12 cellular contexts compared by ENCODE assay signal in genomic region chr17:29614345-29615047, GRCh38. TPM values are rescaled to one million over a fixed set of nuclear protein-coding genes. Genes with fewer than 3 reads are reported as not detected.
A peak's percentile ranks its signal among the peaks of the same experiment; 100 is the strongest.
DNase-seq lines count a peak whose midpoint lies in the region; ATAC-seq, FAIRE-seq and TF ChIP-seq lines count a peak whose summit lies in the region.
"Had no signal": no experiment of that assay in that cellular context is flagged by ENCODE, and none has a peak within 500 bp of the region (broad histone marks: within the 10 kb centered on the region; RNA-seq: fewer than 3 reads in every experiment).

No MANE protein-coding gene starts in this region.

- FAIRE-seq in HepG2 (lab: Jason Lieb, UNC) = no peak
- FAIRE-seq: kidney had no signal

- peaks cover 0 to 55% of the 10 kb centered on the region in 2 experiments; a peak in 3 of 5 replicates for H3K27me3 ChIP-seq in HepG2 (ENCODE audit: control insufficient read depth in 1 of 2, insufficient read depth in 2 of 2, low read length in 2 of 2)
- H3K27me3 ChIP-seq in stomach = peaks cover 0 to 66% (median 22%) of the 10 kb centered on the region in 3 donors

- H3K4me3 Mint-ChIP-seq in activated naive CD4-positive, alpha-beta T cell treated with anti-CD3 and anti-CD28 coated beads for 36 hours = peak overlapping the region; percentile 81
- peak overlapping the region; percentile 82 for H3K4me3 Mint-ChIP-seq in activated naive CD8-positive, alpha-beta T cell treated with anti-CD3 and anti-CD28 coated beads, Interleukin-2, amount 10 ng/mL, durations not matched to agents 7 days and 5 days

- no peak for TF ChIP-seq EP300 in HepG2 (IDR thresholded peaks at IDR 0.05; ENCODE audit: low read depth in 2 of 2, low read length in 2 of 2)
- no peak for TF ChIP-seq EP300 in HepG2 (CRISPR knock-in tag; IDR thresholded peaks at IDR 0.05; ENCODE audit: borderline replicate concordance)
- no peak for TF ChIP-seq EP300 in stomach (IDR thresholded peaks at IDR 0.05)

- intact Hi-C loops in activated naive CD4-positive, alpha-beta T cell treated with anti-CD3 and anti-CD28 coated beads for 36 hours (cut with micrococcal nuclease) = loop anchor here (1.0 to 5.0 kb wide), 5 partner anchors 10 to 467 kb away; partner anchors contain the start of genes ABHD15 and TAOK1
- intact Hi-C loops in HepG2 (cut with micrococcal nuclease; ENCODE audit: unreplicated experiment) (no loop called here), stomach (cut with DNase I; ENCODE audit: low total_unique reads) (no loop called here)

- H3K9ac ChIP-seq in HepG2 (ENCODE audit: insufficient read depth, low read depth, low read length) = no peak overlapping the region

- H3K4me2 ChIP-seq in HepG2 (ENCODE audit: low read depth, low read length) = peak overlapping the region; percentile 97

- H2AFZ ChIP-seq in HepG2 (ENCODE audit: low read length) = no peak overlapping the region

- in situ Hi-C loops in HepG2 (cut with HindIII; ENCODE audit: extremely low pct_ligation_motif_present, low pct_unique_long_range_greater_than_20kb) = loop anchor here (5.0 kb wide), 1 partner anchor 32 kb away; no protein-coding TSS in a partner anchor

- no peak for TF ChIP-seq CTCF in HepG2 (CRISPR knock-in tag; IDR thresholded peaks at IDR 0.05)
- no peak for TF ChIP-seq CTCF in stomach (IDR thresholded peaks at IDR 0.05)

- CTCF ChIA-PET in activated naive CD4-positive, alpha-beta T cell treated with anti-CD3 and anti-CD28 coated beads for 36 hours (lab: Charles Lee) = interaction anchor here (0.8 to 8.6 kb wide), 14 partner anchors 9 to 316 kb away, joined by 3 to 91 read pairs (median 6); partner anchors contain the start of genes ABHD15, ANKRD13B and SSH2
- CTCF ChIA-PET in HepG2 (lab: Yijun Ruan, JAX; ENCODE audit: low intra/inter-chr PET ratio, low total read pairs) = interaction anchor here (2.3 kb wide), 1 partner anchor 35 kb away, joined by 13 read pairs; no protein-coding TSS in a partner anchor

- H3K27ac ChIP-seq in HepG2 (ENCODE audit: extremely low read length, insufficient read depth, low read length) (no peak overlapping the region), temporal lobe (ENCODE audit: low read depth, low read length) (peak overlapping the region; percentile 93), stomach (no peak overlapping the region)
- H3K27ac ChIP-seq: epithelial cell of prostate had no signal

- no peaks in the 10 kb centered on the region for H4K20me1 ChIP-seq in HepG2 (ENCODE audit: insufficient read depth, low read length)

- peaks cover 9% of the 10 kb centered on the region for H3K27me3 Mint-ChIP-seq in activated naive CD4-positive, alpha-beta T cell treated with anti-CD3 and anti-CD28 coated beads for 36 hours (ENCODE audit: low read depth)
- H3K27me3 Mint-ChIP-seq in activated naive CD8-positive, alpha-beta T cell treated with anti-CD3 and anti-CD28 coated beads, Interleukin-2, amount 10 ng/mL, durations not matched to agents 7 days and 5 days = peaks cover 4% of the 10 kb centered on the region

- H3K36me3 ChIP-seq in HepG2 (replicated peaks in 1 of 2; ENCODE audit: control insufficient read depth in 1 of 2, insufficient read depth in 2 of 2, low read length in 2 of 2) = no peaks in the 10 kb centered on the region
- no peaks in the 10 kb centered on the region for H3K36me3 ChIP-seq in stomach

- H3K9me3 Mint-ChIP-seq in activated naive CD4-positive, alpha-beta T cell treated with anti-CD3 and anti-CD28 coated beads for 36 hours = no peaks in the 10 kb centered on the region
- no peaks in the 10 kb centered on the region for H3K9me3 Mint-ChIP-seq in activated naive CD8-positive, alpha-beta T cell treated with anti-CD3 and anti-CD28 coated beads, Interleukin-2, amount 10 ng/mL, durations not matched to agents 7 days and 5 days

- H3K4me1 ChIP-seq in HepG2 (ENCODE audit: insufficient read depth, low read length) (peaks cover 51% of the 10 kb centered on the region), stomach (peaks cover 53 to 70% (median 59%) of the 10 kb centered on the region in 4 donors)

- no peak for ATAC-seq in activated naive CD8-positive, alpha-beta T cell treated with anti-CD3 and anti-CD28 coated beads, Interleukin-2, amount 10 ng/mL, durations not matched to agents 7 days and 5 days (ENCODE audit: low read depth)
- ATAC-seq in HepG2 (no peak), GM18867 (IDR thresholded peaks at IDR 0.05; ENCODE audit: unreplicated experiment) (no peak)

- no TSS peak for BruUV-seq in HepG2 (replicated peaks; lab: Mats Ljungman, UMichigan)

- H3K27ac Mint-ChIP-seq in activated naive CD4-positive, alpha-beta T cell treated with anti-CD3 and anti-CD28 coated beads for 36 hours = no peak overlapping the region
- H3K27ac Mint-ChIP-seq in activated naive CD8-positive, alpha-beta T cell treated with anti-CD3 and anti-CD28 coated beads, Interleukin-2, amount 10 ng/mL, durations not matched to agents 7 days and 5 days = peak overlapping the region; percentile 94

- no peaks in the 10 kb centered on the region for H3K79me2 ChIP-seq in HepG2 (ENCODE audit: insufficient read depth, low read length)

- 28% methylated on average over 13 of the region's 16 CpGs for WGBS in HepG2 (ENCODE audit: low lambda C conversion rate)
- 46 to 66% (median 53%) methylated on average over 16 of the region's 16 CpGs for WGBS in stomach, 5 donors

- TF ChIP-seq RAD21 in HepG2 (CRISPR knock-in tag; IDR thresholded peaks at IDR 0.05) = no peak

- no peak for DNase-seq in activated naive CD4-positive, alpha-beta T cell treated with anti-CD3 and anti-CD28 coated beads for 36 hours
- DNase-seq in activated naive CD4-positive, alpha-beta T cell treated with anti-CD3 and anti-CD28 coated beads, Interleukin-2, amount 50 U/mL, for 16 hours = no peak
- DNase-seq in activated naive CD8-positive, alpha-beta T cell treated with anti-CD3 and anti-CD28 coated beads, Interleukin-2, amount 10 ng/mL, durations not matched to agents 7 days and 5 days = no peak
- DNase-seq in HepG2 (ENCODE audit: low spot score) (no peak), stomach (no peak)
- DNase-seq in stimulated activated CD4-positive, alpha-beta T cell treated with anti-CD3 and anti-CD28 coated beads, Interleukin-15, amount 100 ng/mL, for 24 hours = no peak
- DNase-seq: IMR-90, NCI-H345 had no signal

- POLR2A ChIA-PET in activated naive CD8-positive, alpha-beta T cell treated with anti-CD3 and anti-CD28 coated beads, Interleukin-2, amount 10 ng/mL, durations not matched to agents 7 days and 5 days (lab: Charles Lee) = interaction anchor here (0.7 to 4.2 kb wide), 11 partner anchors 9 to 320 kb away, joined by 3 to 55 read pairs (median 5); partner anchors contain the start of genes ABHD15, CORO6, SSH2 and TP53I13
- POLR2A ChIA-PET in HepG2 (lab: Yijun Ruan, JAX) = interaction anchor here (1.0 to 1.5 kb wide), 5 partner anchors 14 to 146 kb away, joined by 3 to 9 read pairs (median 4); partner anchors contain the start of genes ABHD15 and ANKRD13B

- H3K9me3 ChIP-seq in HepG2 (ENCODE audit: low read length) (no peaks in the 10 kb centered on the region), stomach (no peaks in the 10 kb centered on the region)

- no peaks in the 10 kb centered on the region for H3K36me3 Mint-ChIP-seq in activated naive CD4-positive, alpha-beta T cell treated with anti-CD3 and anti-CD28 coated beads for 36 hours (ENCODE audit: low read depth)
- no peaks in the 10 kb centered on the region for H3K36me3 Mint-ChIP-seq in activated naive CD8-positive, alpha-beta T cell treated with anti-CD3 and anti-CD28 coated beads, Interleukin-2, amount 10 ng/mL, durations not matched to agents 7 days and 5 days

- H3K4me3 ChIP-seq in HepG2 (replicated peaks in 1 of 3; ENCODE audit: insufficient read depth in 1 of 3, low read depth in 2 of 3, low read length in 3 of 3) (peak overlapping the region in 2 of 3 experiments; percentile 31 to 75; a peak in 3 of 6 replicates), stomach (peak overlapping the region in 1 of 4 donors; percentile 58)

- TF ChIP-seq POLR2A in HepG2 (IDR thresholded peaks at IDR 0.05; ENCODE audit: insufficient read depth in 1 of 2, low read depth in 2 of 2, low read length in 2 of 2) = no peak
- no peak for TF ChIP-seq POLR2A in stomach (IDR thresholded peaks at IDR 0.05)

- peaks cover 40% of the 10 kb centered on the region for H3K4me1 Mint-ChIP-seq in activated naive CD4-positive, alpha-beta T cell treated with anti-CD3 and anti-CD28 coated beads for 36 hours (ENCODE audit: low read depth)
- peaks cover 25% of the 10 kb centered on the region for H3K4me1 Mint-ChIP-seq in activated naive CD8-positive, alpha-beta T cell treated with anti-CD3 and anti-CD28 coated beads, Interleukin-2, amount 10 ng/mL, durations not matched to agents 7 days and 5 days

RNA-seq across cellular contexts. Expression of gene CORO6, which starts 8.2 kb away (rescaled TPM):
- 10 to 100 TPM; 24.8 to 27.3 TPM for total RNA-seq in activated naive CD4-positive, alpha-beta T cell treated with anti-CD3 and anti-CD28 coated beads for 36 hours
- 1 to 10 TPM; 8.2 to 9.0 TPM for total RNA-seq in activated naive CD8-positive, alpha-beta T cell treated with anti-CD3 and anti-CD28 coated beads, Interleukin-2, amount 10 ng/mL, durations not matched to agents 7 days and 5 days
- total RNA-seq in HepG2 (2016; rRNA removed; fragmentation: Illumina TruSeq; extraction: Trizol) (0.42 TPM in 1 of 2 replicates, not detected in the other), temporal lobe (0.98 TPM), stomach (10 to 100 TPM in 4 of 5 donors, 1 to 10 TPM in 1; 6.4 to 53.1 (median 20.6) TPM)
- 0.10 TPM in 1 of 2 replicates, not detected in the other for total RNA-seq in HepG2 (2016; cell fraction: cytosol; rRNA removed; fragmentation: Illumina TruSeq; extraction: Trizol; ENCODE audit: low read depth)
- total RNA-seq in HepG2 (2016; cell fraction: insoluble cytoplasmic fraction; rRNA removed; fragmentation: Illumina TruSeq; extraction: Trizol) = 0.15 and 0.39 TPM in 2 replicates
- 0.14 TPM in 1 of 2 replicates, not detected in the other for total RNA-seq in HepG2 (2016; cell fraction: membrane; rRNA removed; fragmentation: Illumina TruSeq; extraction: Trizol)
- total RNA-seq in HepG2 (2016; cell fraction: nucleus; rRNA removed; fragmentation: Illumina TruSeq; extraction: Trizol) = 0.38 and 0.71 TPM in 2 replicates
- polyA plus RNA-seq in HepG2 (2011; rRNA removed) (0.82 and 1.2 TPM in 2 replicates), stomach (10 to 100 TPM in 1 of 3 donors, 1 to 10 TPM in 2; 1.1 to 17.5 (median 1.4) TPM)
- polyA plus RNA-seq in HepG2 (2011; cell fraction: cytosol; rRNA removed) = 0.20 and 0.22 TPM in 2 replicates
- polyA plus RNA-seq in HepG2 (2011; cell fraction: nucleus; rRNA removed) = 10.2 and 12.8 TPM in 2 replicates
- 0.16 and 0.25 TPM in 2 replicates for polyA plus RNA-seq in HepG2 (2012)
- polyA plus RNA-seq in HepG2 (2016; cell fraction: cytosol; fragmentation: Illumina TruSeq; extraction: Trizol; ENCODE audit: low read depth) = 0.12 TPM in 1 of 2 replicates, not detected in the other
- polyA plus RNA-seq in HepG2 (2016; cell fraction: insoluble cytoplasmic fraction; fragmentation: Illumina TruSeq; extraction: Trizol; ENCODE audit: low read depth) = 0.20 TPM in 1 of 2 replicates, not detected in the other
- not detected in 2 replicates for polyA plus RNA-seq in HepG2 (2016; cell fraction: membrane; fragmentation: Illumina TruSeq; extraction: Trizol; ENCODE audit: low read depth)
- polyA plus RNA-seq in HepG2 (2016; cell fraction: nucleus; fragmentation: Illumina TruSeq; extraction: Trizol; ENCODE audit: insufficient read depth, low read depth) = 0.96 and 2.4 TPM in 2 replicates
- 4.6 TPM in 1 of 2 replicates, not detected in the other for polyA minus RNA-seq in HepG2 (2011; rRNA and poly(A)+ RNA removed; ENCODE audit: low replicate concordance)
- polyA minus RNA-seq in HepG2 (2011; cell fraction: cytosol; rRNA and poly(A)+ RNA removed) = not detected in 2 replicates
- 0.50 and 0.52 TPM in 2 replicates for polyA minus RNA-seq in HepG2 (2011; cell fraction: nucleus; rRNA and poly(A)+ RNA removed)

RNA-seq across cellular contexts. Expression of gene ANKRD13B, which starts 21.6 kb away (rescaled TPM):
- total RNA-seq in activated naive CD4-positive, alpha-beta T cell treated with anti-CD3 and anti-CD28 coated beads for 36 hours = 10 to 100 TPM; 14.1 to 14.6 TPM
- 1 to 10 TPM; 6.0 to 7.9 TPM for total RNA-seq in activated naive CD8-positive, alpha-beta T cell treated with anti-CD3 and anti-CD28 coated beads, Interleukin-2, amount 10 ng/mL, durations not matched to agents 7 days and 5 days
- total RNA-seq in HepG2 (2016; rRNA removed; fragmentation: Illumina TruSeq; extraction: Trizol) = 1.6 and 1.7 TPM in 2 replicates
- 0.71 and 0.79 TPM in 2 replicates for total RNA-seq in HepG2 (2016; cell fraction: cytosol; rRNA removed; fragmentation: Illumina TruSeq; extraction: Trizol; ENCODE audit: low read depth)
- 0.76 and 1.6 TPM in 2 replicates for total RNA-seq in HepG2 (2016; cell fraction: insoluble cytoplasmic fraction; rRNA removed; fragmentation: Illumina TruSeq; extraction: Trizol)
- total RNA-seq in HepG2 (2016; cell fraction: membrane; rRNA removed; fragmentation: Illumina TruSeq; extraction: Trizol) = 1.5 and 1.9 TPM in 2 replicates
- total RNA-seq in HepG2 (2016; cell fraction: nucleus; rRNA removed; fragmentation: Illumina TruSeq; extraction: Trizol) = 2.0 and 2.4 TPM in 2 replicates
- 1.8 and 2.2 TPM in 2 replicates for polyA plus RNA-seq in HepG2 (2011; rRNA removed)
- polyA plus RNA-seq in HepG2 (2011; cell fraction: cytosol; rRNA removed) = 0.83 and 1.4 TPM in 2 replicates
- polyA plus RNA-seq in HepG2 (2011; cell fraction: nucleus; rRNA removed) = 9.9 and 14.7 TPM in 2 replicates
- polyA plus RNA-seq in HepG2 (2012) = 1.2 and 2.1 TPM in 2 replicates
- polyA plus RNA-seq in HepG2 (2016; cell fraction: cytosol; fragmentation: Illumina TruSeq; extraction: Trizol; ENCODE audit: low read depth) = 0.67 and 0.84 TPM in 2 replicates
- polyA plus RNA-seq in HepG2 (2016; cell fraction: insoluble cytoplasmic fraction; fragmentation: Illumina TruSeq; extraction: Trizol; ENCODE audit: low read depth) = 1.7 and 2.2 TPM in 2 replicates
- polyA plus RNA-seq in HepG2 (2016; cell fraction: membrane; fragmentation: Illumina TruSeq; extraction: Trizol; ENCODE audit: low read depth) = 1.7 and 1.9 TPM in 2 replicates
- 6.1 and 8.4 TPM in 2 replicates for polyA plus RNA-seq in HepG2 (2016; cell fraction: nucleus; fragmentation: Illumina TruSeq; extraction: Trizol; ENCODE audit: insufficient read depth, low read depth)
- 3.0 and 21.2 TPM in 2 replicates for polyA minus RNA-seq in HepG2 (2011; rRNA and poly(A)+ RNA removed; ENCODE audit: low replicate concordance)
- polyA minus RNA-seq in HepG2 (2011; cell fraction: cytosol; rRNA and poly(A)+ RNA removed) = 1.5 and 1.8 TPM in 2 replicates
- 0.75 and 1.8 TPM in 2 replicates for polyA minus RNA-seq in HepG2 (2011; cell fraction: nucleus; rRNA and poly(A)+ RNA removed)
- 23.1 TPM for total RNA-seq in temporal lobe
- total RNA-seq in stomach = 10 to 100 TPM in 1 of 5 donors, 1 to 10 TPM in 3, not detected in 1; 1.8 to 12.3 (median 5.6) TPM
- polyA plus RNA-seq in stomach = 1 to 10 TPM; 2.6 to 4.2 (median 2.9) TPM

RNA-seq across cellular contexts. Expression of gene GIT1, which starts 25.0 kb away (rescaled TPM):
- total RNA-seq in activated naive CD4-positive, alpha-beta T cell treated with anti-CD3 and anti-CD28 coated beads for 36 hours = 10 to 100 TPM; 35.5 to 37.5 TPM
- total RNA-seq in activated naive CD8-positive, alpha-beta T cell treated with anti-CD3 and anti-CD28 coated beads, Interleukin-2, amount 10 ng/mL, durations not matched to agents 7 days and 5 days = 10 to 100 TPM; 73.3 to 73.4 TPM
- 12.9 and 14.2 TPM in 2 replicates for total RNA-seq in HepG2 (2016; rRNA removed; fragmentation: Illumina TruSeq; extraction: Trizol)
- 6.7 and 9.1 TPM in 2 replicates for total RNA-seq in HepG2 (2016; cell fraction: cytosol; rRNA removed; fragmentation: Illumina TruSeq; extraction: Trizol; ENCODE audit: low read depth)
- 11.3 and 13.5 TPM in 2 replicates for total RNA-seq in HepG2 (2016; cell fraction: insoluble cytoplasmic fraction; rRNA removed; fragmentation: Illumina TruSeq; extraction: Trizol)
- 23.5 and 27.1 TPM in 2 replicates for total RNA-seq in HepG2 (2016; cell fraction: membrane; rRNA removed; fragmentation: Illumina TruSeq; extraction: Trizol)
- 11.7 and 17.3 TPM in 2 replicates for total RNA-seq in HepG2 (2016; cell fraction: nucleus; rRNA removed; fragmentation: Illumina TruSeq; extraction: Trizol)
- polyA plus RNA-seq in HepG2 (2011; rRNA removed) = 30.8 and 31.5 TPM in 2 replicates
- 17.1 and 24.2 TPM in 2 replicates for polyA plus RNA-seq in HepG2 (2011; cell fraction: cytosol; rRNA removed)
- 56.8 and 69.2 TPM in 2 replicates for polyA plus RNA-seq in HepG2 (2011; cell fraction: nucleus; rRNA removed)
- 15.9 and 22.4 TPM in 2 replicates for polyA plus RNA-seq in HepG2 (2012)
- polyA plus RNA-seq in HepG2 (2016; cell fraction: cytosol; fragmentation: Illumina TruSeq; extraction: Trizol; ENCODE audit: low read depth) = 12.0 and 13.0 TPM in 2 replicates
- polyA plus RNA-seq in HepG2 (2016; cell fraction: insoluble cytoplasmic fraction; fragmentation: Illumina TruSeq; extraction: Trizol; ENCODE audit: low read depth) = 17.0 and 22.9 TPM in 2 replicates
- 26.3 and 34.9 TPM in 2 replicates for polyA plus RNA-seq in HepG2 (2016; cell fraction: membrane; fragmentation: Illumina TruSeq; extraction: Trizol; ENCODE audit: low read depth)
- polyA plus RNA-seq in HepG2 (2016; cell fraction: nucleus; fragmentation: Illumina TruSeq; extraction: Trizol; ENCODE audit: insufficient read depth, low read depth) = 31.9 and 33.9 TPM in 2 replicates
- 51.4 and 110 TPM in 2 replicates for polyA minus RNA-seq in HepG2 (2011; rRNA and poly(A)+ RNA removed; ENCODE audit: low replicate concordance)
- polyA minus RNA-seq in HepG2 (2011; cell fraction: cytosol; rRNA and poly(A)+ RNA removed) = 17.5 and 20.2 TPM in 2 replicates
- 22.8 and 25.5 TPM in 2 replicates for polyA minus RNA-seq in HepG2 (2011; cell fraction: nucleus; rRNA and poly(A)+ RNA removed)
- total RNA-seq in temporal lobe = 42.5 TPM
- total RNA-seq in stomach = 10 to 100 TPM; 23.7 to 67.2 (median 34.3) TPM
- polyA plus RNA-seq in stomach = 10 to 100 TPM; 17.7 to 26.4 (median 18.9) TPM

RNA-seq across cellular contexts. Expression of gene TP53I13, which starts 46.0 kb away (rescaled TPM):
- total RNA-seq in activated naive CD4-positive, alpha-beta T cell treated with anti-CD3 and anti-CD28 coated beads for 36 hours = 10 to 100 TPM; 30.9 to 37.2 TPM
- 100 to 1,000 TPM; 154 to 155 TPM for total RNA-seq in activated naive CD8-positive, alpha-beta T cell treated with anti-CD3 and anti-CD28 coated beads, Interleukin-2, amount 10 ng/mL, durations not matched to agents 7 days and 5 days
- total RNA-seq in HepG2 (2016; rRNA removed; fragmentation: Illumina TruSeq; extraction: Trizol) (9.9 and 25.7 TPM in 2 replicates), temporal lobe (4.4 TPM), stomach (100 to 1,000 TPM in 1 of 5 donors, 10 to 100 TPM in 4; 27.7 to 299 (median 79.5) TPM)
- 17.6 and 23.7 TPM in 2 replicates for total RNA-seq in HepG2 (2016; cell fraction: cytosol; rRNA removed; fragmentation: Illumina TruSeq; extraction: Trizol; ENCODE audit: low read depth)
- total RNA-seq in HepG2 (2016; cell fraction: insoluble cytoplasmic fraction; rRNA removed; fragmentation: Illumina TruSeq; extraction: Trizol) = 9.5 and 27.0 TPM in 2 replicates
- total RNA-seq in HepG2 (2016; cell fraction: membrane; rRNA removed; fragmentation: Illumina TruSeq; extraction: Trizol) = 15.6 and 16.0 TPM in 2 replicates
- 23.1 and 26.1 TPM in 2 replicates for total RNA-seq in HepG2 (2016; cell fraction: nucleus; rRNA removed; fragmentation: Illumina TruSeq; extraction: Trizol)
- polyA plus RNA-seq in HepG2 (2011; rRNA removed) (16.9 and 29.2 TPM in 2 replicates), stomach (10 to 100 TPM; 39.7 to 83.0 (median 46.0) TPM)
- polyA plus RNA-seq in HepG2 (2011; cell fraction: cytosol; rRNA removed) = 15.5 and 31.8 TPM in 2 replicates
- polyA plus RNA-seq in HepG2 (2011; cell fraction: nucleus; rRNA removed) = 136 and 174 TPM in 2 replicates
- 12.7 and 18.1 TPM in 2 replicates for polyA plus RNA-seq in HepG2 (2012)
- polyA plus RNA-seq in HepG2 (2016; cell fraction: cytosol; fragmentation: Illumina TruSeq; extraction: Trizol; ENCODE audit: low read depth) = 9.2 and 10.2 TPM in 2 replicates
- 8.5 and 9.5 TPM in 2 replicates for polyA plus RNA-seq in HepG2 (2016; cell fraction: insoluble cytoplasmic fraction; fragmentation: Illumina TruSeq; extraction: Trizol; ENCODE audit: low read depth)
- polyA plus RNA-seq in HepG2 (2016; cell fraction: membrane; fragmentation: Illumina TruSeq; extraction: Trizol; ENCODE audit: low read depth) = 10.4 and 10.9 TPM in 2 replicates
- 51.8 and 59.8 TPM in 2 replicates for polyA plus RNA-seq in HepG2 (2016; cell fraction: nucleus; fragmentation: Illumina TruSeq; extraction: Trizol; ENCODE audit: insufficient read depth, low read depth)
- 25.1 and 43.5 TPM in 2 replicates for polyA minus RNA-seq in HepG2 (2011; rRNA and poly(A)+ RNA removed; ENCODE audit: low replicate concordance)
- 18.8 and 20.0 TPM in 2 replicates for polyA minus RNA-seq in HepG2 (2011; cell fraction: cytosol; rRNA and poly(A)+ RNA removed)
- polyA minus RNA-seq in HepG2 (2011; cell fraction: nucleus; rRNA and poly(A)+ RNA removed) = 16.1 and 22.5 TPM in 2 replicates

RNA-seq across cellular contexts. Expression of gene ABHD15, which starts 47.7 kb away (rescaled TPM):
- total RNA-seq in activated naive CD4-positive, alpha-beta T cell treated with anti-CD3 and anti-CD28 coated beads for 36 hours = 1 to 10 TPM; 3.7 to 4.0 TPM
- total RNA-seq in activated naive CD8-positive, alpha-beta T cell treated with anti-CD3 and anti-CD28 coated beads, Interleukin-2, amount 10 ng/mL, durations not matched to agents 7 days and 5 days = 10 to 100 TPM; 20.0 to 20.4 TPM
- total RNA-seq in HepG2 (2016; rRNA removed; fragmentation: Illumina TruSeq; extraction: Trizol) (4.8 and 7.7 TPM in 2 replicates), temporal lobe (0.74 TPM), stomach (10 to 100 TPM in 2 of 5 donors, 1 to 10 TPM in 2, under 1 TPM in 1; 0.58 to 17.4 (median 9.9) TPM)
- total RNA-seq in HepG2 (2016; cell fraction: cytosol; rRNA removed; fragmentation: Illumina TruSeq; extraction: Trizol; ENCODE audit: low read depth) = 0.44 and 0.91 TPM in 2 replicates
- total RNA-seq in HepG2 (2016; cell fraction: insoluble cytoplasmic fraction; rRNA removed; fragmentation: Illumina TruSeq; extraction: Trizol) = 5.0 and 7.3 TPM in 2 replicates
- total RNA-seq in HepG2 (2016; cell fraction: membrane; rRNA removed; fragmentation: Illumina TruSeq; extraction: Trizol) = 3.2 and 3.6 TPM in 2 replicates
- 6.6 and 6.7 TPM in 2 replicates for total RNA-seq in HepG2 (2016; cell fraction: nucleus; rRNA removed; fragmentation: Illumina TruSeq; extraction: Trizol)
- polyA plus RNA-seq in HepG2 (2011; rRNA removed) (2.4 and 2.9 TPM in 2 replicates), stomach (1 to 10 TPM; 3.1 to 5.0 (median 3.7) TPM)
- polyA plus RNA-seq in HepG2 (2011; cell fraction: cytosol; rRNA removed) = 2.6 and 2.7 TPM in 2 replicates
- 2.3 and 2.7 TPM in 2 replicates for polyA plus RNA-seq in HepG2 (2011; cell fraction: nucleus; rRNA removed)
- 2.3 and 2.8 TPM in 2 replicates for polyA plus RNA-seq in HepG2 (2012)
- polyA plus RNA-seq in HepG2 (2016; cell fraction: cytosol; fragmentation: Illumina TruSeq; extraction: Trizol; ENCODE audit: low read depth) = 0.60 and 0.61 TPM in 2 replicates
- polyA plus RNA-seq in HepG2 (2016; cell fraction: insoluble cytoplasmic fraction; fragmentation: Illumina TruSeq; extraction: Trizol; ENCODE audit: low read depth) = 4.7 and 5.2 TPM in 2 replicates
- polyA plus RNA-seq in HepG2 (2016; cell fraction: membrane; fragmentation: Illumina TruSeq; extraction: Trizol; ENCODE audit: low read depth) = 1.9 and 2.1 TPM in 2 replicates
- 8.6 and 9.0 TPM in 2 replicates for polyA plus RNA-seq in HepG2 (2016; cell fraction: nucleus; fragmentation: Illumina TruSeq; extraction: Trizol; ENCODE audit: insufficient read depth, low read depth)
- 9.2 and 15.6 TPM in 2 replicates for polyA minus RNA-seq in HepG2 (2011; rRNA and poly(A)+ RNA removed; ENCODE audit: low replicate concordance)
- 2.6 and 3.4 TPM in 2 replicates for polyA minus RNA-seq in HepG2 (2011; cell fraction: cytosol; rRNA and poly(A)+ RNA removed)
- 3.6 and 5.5 TPM in 2 replicates for polyA minus RNA-seq in HepG2 (2011; cell fraction: nucleus; rRNA and poly(A)+ RNA removed)
